Comparison of ENCODE assay signal across 1 cellular context in genomic region chr2:11498543-11499034, GRCh38.
A peak's percentile ranks its signal among the peaks of the same experiment; 100 is the strongest.
TF ChIP-seq lines count a peak whose summit lies in the region.

No MANE protein-coding gene starts in this region.

TF ChIP-seq in GM12878, 131 proteins besides CTCF, POLR2A, EP300 and RAD21 (continued from another document and continues in another):
- TF ChIP-seq ZBTB11 (CRISPR knock-in tag; IDR thresholded peaks at IDR 0.05) (no peak), KLF5 (IDR thresholded peaks at IDR 0.05; ENCODE audit: partially characterized antibody) (no peak), POLR2AphosphoS5 (IDR thresholded peaks at IDR 0.05; ENCODE audit: low read length) (no peak), MYC (IDR thresholded peaks at IDR 0.05; ENCODE audit: insufficient read depth, insufficient read length, insufficient replicate concordance, low read length, severe bottlenecking) (no peak), MTA2 (IDR thresholded peaks at IDR 0.05; ENCODE audit: low read depth) (peak; percentile 69), RAD51 (IDR thresholded peaks at IDR 0.05) (no peak), ZBTB40 (IDR thresholded peaks at IDR 0.05; ENCODE audit: borderline replicate concordance) (no peak), ZSCAN29 (IDR thresholded peaks at IDR 0.05) (no peak), PAX5 (IDR thresholded peaks at IDR 0.05; ENCODE audit: borderline replicate concordance, low read depth, low read length) (peak; percentile 79), BCL3 (IDR thresholded peaks at IDR 0.05; ENCODE audit: borderline replicate concordance, insufficient read depth, low read depth, low read length, poor library complexity, severe bottlenecking) (peak; percentile 72), POU2F2 (IDR thresholded peaks at IDR 0.05; ENCODE audit: borderline replicate concordance, low read depth, low read length) (peak; percentile 17; the same call in 1 of the 3 replicates), ATF7 (IDR thresholded peaks at IDR 0.05; ENCODE audit: low read depth) (peak; percentile 44; the same call in 1 of the 2 replicates), CHD1 (IDR thresholded peaks at IDR 0.05; ENCODE audit: low read depth, low read length) (no peak), LARP7 (IDR thresholded peaks at IDR 0.05) (no peak), NR2F1 (conservative IDR thresholded peaks at IDR 0.05) (peak; percentile 92), ASH2L (IDR thresholded peaks at IDR 0.05; ENCODE audit: borderline replicate concordance, low read depth) (no peak), SIX5 (IDR thresholded peaks at IDR 0.05; ENCODE audit: low read depth, low read length, severe bottlenecking) (no peak), TBL1XR1 (IDR thresholded peaks at IDR 0.05; ENCODE audit: low read depth, low read length) (no peak), JUND (IDR thresholded peaks at IDR 0.05; ENCODE audit: low read depth, low read length) (peak; percentile 70; the same call in 1 of the 2 replicates), BRCA1 (IDR thresholded peaks at IDR 0.05; ENCODE audit: low read depth, low read length) (no peak), HDAC2 (IDR thresholded peaks at IDR 0.05) (no peak), ZBTB33 (IDR thresholded peaks at IDR 0.05) (no peak), CBX3 (IDR thresholded peaks at IDR 0.05; ENCODE audit: borderline replicate concordance, low read depth) (no peak), YY1 (IDR thresholded peaks at IDR 0.05; ENCODE audit: low read depth, low read length) (no peak), RFX5 (IDR thresholded peaks at IDR 0.05; ENCODE audit: low read depth, low read length) (no peak), SMC3 (IDR thresholded peaks at IDR 0.05; ENCODE audit: borderline replicate concordance, low read length) (no peak), ZBTB4 (CRISPR knock-in tag; IDR thresholded peaks at IDR 0.05) (no peak), MEF2B (IDR thresholded peaks at IDR 0.05; ENCODE audit: partially characterized antibody, poor library complexity, severe bottlenecking) (peak; percentile 64), ZNF274 (IDR thresholded peaks at IDR 0.05; ENCODE audit: insufficient read depth, insufficient read length) (no peak)
- TF ChIP-seq, protein P1, sequence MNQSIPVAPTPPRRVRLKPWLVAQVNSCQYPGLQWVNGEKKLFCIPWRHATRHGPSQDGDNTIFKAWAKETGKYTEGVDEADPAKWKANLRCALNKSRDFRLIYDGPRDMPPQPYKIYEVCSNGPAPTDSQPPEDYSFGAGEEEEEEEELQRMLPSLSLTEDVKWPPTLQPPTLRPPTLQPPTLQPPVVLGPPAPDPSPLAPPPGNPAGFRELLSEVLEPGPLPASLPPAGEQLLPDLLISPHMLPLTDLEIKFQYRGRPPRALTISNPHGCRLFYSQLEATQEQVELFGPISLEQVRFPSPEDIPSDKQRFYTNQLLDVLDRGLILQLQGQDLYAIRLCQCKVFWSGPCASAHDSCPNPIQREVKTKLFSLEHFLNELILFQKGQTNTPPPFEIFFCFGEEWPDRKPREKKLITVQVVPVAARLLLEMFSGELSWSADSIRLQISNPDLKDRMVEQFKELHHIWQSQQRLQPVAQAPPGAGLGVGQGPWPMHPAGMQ (IDR thresholded peaks at IDR 0.05; ENCODE audit: borderline replicate concordance) = no peak
- TF ChIP-seq, protein P2, sequence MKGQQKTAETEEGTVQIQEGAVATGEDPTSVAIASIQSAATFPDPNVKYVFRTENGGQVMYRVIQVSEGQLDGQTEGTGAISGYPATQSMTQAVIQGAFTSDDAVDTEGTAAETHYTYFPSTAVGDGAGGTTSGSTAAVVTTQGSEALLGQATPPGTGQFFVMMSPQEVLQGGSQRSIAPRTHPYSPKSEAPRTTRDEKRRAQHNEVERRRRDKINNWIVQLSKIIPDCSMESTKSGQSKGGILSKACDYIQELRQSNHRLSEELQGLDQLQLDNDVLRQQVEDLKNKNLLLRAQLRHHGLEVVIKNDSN (IDR thresholded peaks at IDR 0.05; ENCODE audit: borderline replicate concordance, extremely low read length, insufficient read depth, low read depth, low read length) = no peak
- TF ChIP-seq, protein P3, sequence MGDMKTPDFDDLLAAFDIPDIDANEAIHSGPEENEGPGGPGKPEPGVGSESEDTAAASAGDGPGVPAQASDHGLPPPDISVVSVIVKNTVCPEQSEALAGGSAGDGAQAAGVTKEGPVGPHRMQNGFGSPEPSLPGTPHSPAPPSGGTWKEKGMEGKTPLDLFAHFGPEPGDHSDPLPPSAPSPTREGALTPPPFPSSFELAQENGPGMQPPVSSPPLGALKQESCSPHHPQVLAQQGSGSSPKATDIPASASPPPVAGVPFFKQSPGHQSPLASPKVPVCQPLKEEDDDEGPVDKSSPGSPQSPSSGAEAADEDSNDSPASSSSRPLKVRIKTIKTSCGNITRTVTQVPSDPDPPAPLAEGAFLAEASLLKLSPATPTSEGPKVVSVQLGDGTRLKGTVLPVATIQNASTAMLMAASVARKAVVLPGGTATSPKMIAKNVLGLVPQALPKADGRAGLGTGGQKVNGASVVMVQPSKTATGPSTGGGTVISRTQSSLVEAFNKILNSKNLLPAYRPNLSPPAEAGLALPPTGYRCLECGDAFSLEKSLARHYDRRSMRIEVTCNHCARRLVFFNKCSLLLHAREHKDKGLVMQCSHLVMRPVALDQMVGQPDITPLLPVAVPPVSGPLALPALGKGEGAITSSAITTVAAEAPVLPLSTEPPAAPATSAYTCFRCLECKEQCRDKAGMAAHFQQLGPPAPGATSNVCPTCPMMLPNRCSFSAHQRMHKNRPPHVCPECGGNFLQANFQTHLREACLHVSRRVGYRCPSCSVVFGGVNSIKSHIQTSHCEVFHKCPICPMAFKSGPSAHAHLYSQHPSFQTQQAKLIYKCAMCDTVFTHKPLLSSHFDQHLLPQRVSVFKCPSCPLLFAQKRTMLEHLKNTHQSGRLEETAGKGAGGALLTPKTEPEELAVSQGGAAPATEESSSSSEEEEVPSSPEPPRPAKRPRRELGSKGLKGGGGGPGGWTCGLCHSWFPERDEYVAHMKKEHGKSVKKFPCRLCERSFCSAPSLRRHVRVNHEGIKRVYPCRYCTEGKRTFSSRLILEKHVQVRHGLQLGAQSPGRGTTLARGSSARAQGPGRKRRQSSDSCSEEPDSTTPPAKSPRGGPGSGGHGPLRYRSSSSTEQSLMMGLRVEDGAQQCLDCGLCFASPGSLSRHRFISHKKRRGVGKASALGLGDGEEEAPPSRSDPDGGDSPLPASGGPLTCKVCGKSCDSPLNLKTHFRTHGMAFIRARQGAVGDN (IDR thresholded peaks at IDR 0.05) = no peak
- TF ChIP-seq, protein P4, sequence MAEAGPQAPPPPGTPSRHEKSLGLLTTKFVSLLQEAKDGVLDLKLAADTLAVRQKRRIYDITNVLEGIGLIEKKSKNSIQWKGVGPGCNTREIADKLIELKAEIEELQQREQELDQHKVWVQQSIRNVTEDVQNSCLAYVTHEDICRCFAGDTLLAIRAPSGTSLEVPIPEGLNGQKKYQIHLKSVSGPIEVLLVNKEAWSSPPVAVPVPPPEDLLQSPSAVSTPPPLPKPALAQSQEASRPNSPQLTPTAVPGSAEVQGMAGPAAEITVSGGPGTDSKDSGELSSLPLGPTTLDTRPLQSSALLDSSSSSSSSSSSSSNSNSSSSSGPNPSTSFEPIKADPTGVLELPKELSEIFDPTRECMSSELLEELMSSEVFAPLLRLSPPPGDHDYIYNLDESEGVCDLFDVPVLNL (IDR thresholded peaks at IDR 0.05; ENCODE audit: low read depth, low read length) = no peak
